Comparison of ENCODE assay signal across 8 cellular contexts in the genomic region with DNA sequence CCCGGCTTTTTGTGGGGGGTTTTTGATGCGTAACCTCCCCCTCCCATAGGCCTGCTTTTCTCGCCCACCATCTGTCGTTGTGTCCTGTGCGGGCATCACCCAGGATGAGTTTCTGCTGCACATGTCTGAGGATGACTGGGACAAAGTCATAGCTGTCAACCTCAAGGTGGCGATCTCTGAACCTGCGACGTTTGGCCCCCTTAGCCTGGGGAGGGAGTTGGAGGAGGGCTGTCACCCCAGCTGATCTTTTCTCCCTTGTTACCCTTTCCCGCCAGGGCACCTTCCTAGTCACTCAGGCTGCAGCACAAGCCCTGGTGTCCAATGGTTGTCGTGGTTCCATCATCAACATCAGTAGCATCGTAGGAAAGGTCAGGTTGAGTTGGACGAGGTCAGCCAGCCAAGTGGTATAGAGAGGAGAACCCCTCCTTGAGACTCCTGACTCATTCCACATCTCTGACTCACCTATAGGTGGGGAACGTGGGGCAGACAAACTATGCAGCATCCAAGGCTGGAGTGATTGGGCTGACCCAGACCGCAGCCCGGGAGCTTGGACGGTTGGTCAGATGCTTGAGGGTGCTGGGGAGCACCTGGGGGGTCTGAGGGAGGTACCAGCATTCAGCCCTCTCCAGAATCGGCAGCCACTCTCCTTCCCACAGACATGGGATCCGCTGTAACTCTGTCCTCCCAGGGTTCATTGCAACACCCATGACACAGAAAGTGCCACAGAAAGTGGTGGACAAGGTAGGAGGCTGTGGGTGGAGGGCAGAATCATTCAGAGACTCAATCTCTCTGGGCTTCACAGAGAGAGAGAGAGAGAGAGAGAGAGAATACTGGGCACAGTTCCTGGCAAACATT. TPM values are rescaled to one million over a fixed set of nuclear protein-coding genes. Genes with fewer than 3 reads are reported as not detected.
DNase-seq lines count a peak whose midpoint lies in the region; ATAC-seq, FAIRE-seq and TF ChIP-seq lines count a peak whose summit lies in the region.

No MANE protein-coding gene starts in this region.

- peak overlapping the region; percentile 80 for H3K27ac Mint-ChIP-seq in CD4-positive, alpha-beta T cell

- intact Hi-C loops in CD4-positive, alpha-beta T cell (cut with DNase I, micrococcal nuclease), result loop anchor here (10.0 kb wide), 3 partner anchors 361 to 1541 kb away; a partner anchor contains a TSS

- no peak for FAIRE-seq in HTR-8/SVneo (lab: Jason Lieb, UNC)

- H3K9me3 ChIP-seq in CD4-positive, alpha-beta T cell (ENCODE audit: control insufficient read depth, low read length), result no peaks in the 10 kb centered on the region

- no peaks in the 10 kb centered on the region for H3K9me3 Mint-ChIP-seq in CD4-positive, alpha-beta T cell

- POLR2A ChIA-PET in CD4-positive, alpha-beta T cell (lab: Charles Lee), result interaction anchor here (1.4 to 1.7 kb wide), 2 partner anchors 44 to 233 kb away, joined by 5 to 18 read pairs; no protein-coding TSS in a partner anchor

- no peaks in the 10 kb centered on the region for H3K27me3 ChIP-seq in CD4-positive, alpha-beta T cell (ENCODE audit: control insufficient read depth, insufficient read depth, low read length)

- peak overlapping the region; percentile 65 for H3K27ac ChIP-seq in CD4-positive, alpha-beta T cell (ENCODE audit: low read depth, low read length)

- peaks cover 63% of the 10 kb centered on the region for H3K36me3 Mint-ChIP-seq in CD4-positive, alpha-beta T cell (ENCODE audit: low read depth)

- CTCF ChIA-PET in CD4-positive, alpha-beta T cell (lab: Charles Lee), result interaction anchor here (0.6 to 3.1 kb wide), 4 partner anchors 43 to 470 kb away, joined by 3 to 11 read pairs (median 3); no protein-coding TSS in a partner anchor

- DNase-seq in CD4-positive, alpha-beta T cell, result no peak
- DNase-seq in HTR-8/SVneo (ENCODE audit: insufficient read length, low spot score) (peak; percentile 47), hepatic stellate cell (ENCODE audit: low spot score) (peak; percentile 57), NCI-H146 treated with DMSO at 0.1 percent for 48 hours (lab: John Stamatoyannopoulos, UW; ENCODE audit: unreplicated experiment) (no peak)
- DNase-seq in activated CD8-positive, alpha-beta memory T cell treated with anti-CD3 and anti-CD28 coated beads, Interleukin-2, amount 50 U/mL, for 48 hours, result peak; percentile 81
- peak; percentile 55 for DNase-seq in stimulated activated CD4-positive, alpha-beta T cell treated with anti-CD3 and anti-CD28 coated beads, Interleukin-4, amount 100 ng/mL, for 24 hours

- ATAC-seq in CD4-positive, alpha-beta T cell (ENCODE audit: poor library complexity), result no peak
- ATAC-seq in GM21737 (IDR thresholded peaks at IDR 0.05; ENCODE audit: unreplicated experiment) (no peak), HG02610 (IDR thresholded peaks at IDR 0.05; ENCODE audit: unreplicated experiment) (no peak)

- H3K4me1 Mint-ChIP-seq in CD4-positive, alpha-beta T cell (ENCODE audit: low read depth), result peaks cover 72% of the 10 kb centered on the region

- no peaks in the 10 kb centered on the region for H3K27me3 Mint-ChIP-seq in CD4-positive, alpha-beta T cell

- no peak for TF ChIP-seq CTCF in CD4-positive, alpha-beta T cell (IDR thresholded peaks at IDR 0.05)

- peak overlapping the region; percentile 90 for H3K4me3 Mint-ChIP-seq in CD4-positive, alpha-beta T cell

RNA-seq across cellular contexts. Expression of a gene that starts 0.9 kb away (rescaled TPM):
- 10 to 100 TPM in 1 of 2 experiments, 1 to 10 TPM in 1; 8.6 to 10.5 TPM for total RNA-seq in CD4-positive, alpha-beta T cell

RNA-seq across cellular contexts. Expression of a gene that starts 2.9 kb away (rescaled TPM):
- total RNA-seq in CD4-positive, alpha-beta T cell, result 10 to 100 TPM; 27.1 to 28.6 TPM

RNA-seq across cellular contexts. Expression of a gene that starts 4.7 kb away (rescaled TPM):
- 1 to 10 TPM; 8.6 to 9.6 TPM for total RNA-seq in CD4-positive, alpha-beta T cell

RNA-seq across cellular contexts. Expression of a gene that starts 4.9 kb away (rescaled TPM):
- 10 to 100 TPM; 42.9 to 45.0 TPM for total RNA-seq in CD4-positive, alpha-beta T cell

RNA-seq across cellular contexts. Expression of a gene that starts 13.1 kb away (rescaled TPM):
- 1 to 10 TPM; 2.8 to 3.0 TPM for total RNA-seq in CD4-positive, alpha-beta T cell

Comparison
In these comparisons a context has a peak if more than half of its experiments do, and no peak if none do; other contexts are left out.
1. DNase-seq: peak in HTR-8/SVneo (single experiment), activated CD8-positive, alpha-beta memory T cell treated with anti-CD3 and anti-CD28 coated beads, Interleukin-2, amount 50 U/mL, for 48 hours (single experiment), hepatic stellate cell (single experiment) and stimulated activated CD4-positive, alpha-beta T cell treated with anti-CD3 and anti-CD28 coated beads, Interleukin-4, amount 100 ng/mL, for 24 hours (single experiment); none in CD4-positive, alpha-beta T cell (0 of 10) and NCI-H146 treated with DMSO at 0.1 percent for 48 hours (single experiment).